In genomic region chr20:35225319-35226125, GRCh38 we compare ENCODE assay signal across 15 cellular contexts. TPM values are rescaled to one million over a fixed set of nuclear protein-coding genes. Genes with fewer than 3 reads are reported as not detected.
DNase-seq lines count a peak whose midpoint lies in the region; ATAC-seq, FAIRE-seq and TF ChIP-seq lines count a peak whose summit lies in the region.
"Had no signal": no experiment of that assay in that cellular context is flagged by ENCODE, and none has a peak within 500 bp of the region (broad histone marks: within the 10 kb centered on the region; RNA-seq: fewer than 3 reads in every experiment).

No MANE protein-coding gene starts in this region.

- BruUV-seq in Caco-2 (replicated peaks; lab: Mats Ljungman, UMichigan): no TSS peak

- CTCF ChIA-PET in A549 (lab: Yijun Ruan, JAX): interaction anchor here (0.6 to 3.6 kb wide), 7 partner anchors 12 to 43 kb away, joined by 3 to 18 read pairs (median 4); no protein-coding TSS in a partner anchor
- CTCF ChIA-PET in Caco-2 (lab: Charles Lee): interaction anchor here (0.8 to 4.4 kb wide), 4 partner anchors 38 to 104 kb away, joined by 3 to 37 read pairs (median 15); partner anchors contain the start of gene EDEM2

- no peaks in the 10 kb centered on the region for H3K36me3 Mint-ChIP-seq in Caco-2 (ENCODE audit: insufficient read depth, unreplicated experiment)
- H3K36me3 Mint-ChIP-seq in activated naive CD8-positive, alpha-beta T cell: peaks cover 21% of the 10 kb centered on the region

- no peaks in the 10 kb centered on the region for H4K20me1 ChIP-seq in Karpas-422 (ENCODE audit: insufficient read depth, low read depth, low read length)

- no peak for TF ChIP-seq POLR2A in A549 (IDR thresholded peaks at IDR 0.05; ENCODE audit: low read length)

- H3K4me2 ChIP-seq in A549: peak overlapping the region; percentile 93
- no peak overlapping the region for H3K4me2 ChIP-seq in Karpas-422 (ENCODE audit: low read depth, low read length, poor library complexity, severe bottlenecking)

- no peak for TF ChIP-seq EP300 in A549 (IDR thresholded peaks at IDR 0.05)

- H3K9ac ChIP-seq in liver (ENCODE audit: low read depth in 1 of 2, low read length in 2 of 2) (no peak overlapping the region), Karpas-422 (ENCODE audit: low read length) (no peak overlapping the region)

- H3K27ac ChIP-seq in A549 (peak overlapping the region; percentile 68 to 93; a peak in 5 of 6 replicates), liver (ENCODE audit: low read depth in 1 of 2, low read length in 2 of 2) (no peak overlapping the region), Karpas-422 (ENCODE audit: low read length) (no peak overlapping the region)
- H3K27ac ChIP-seq: PC-9 had no signal

- ATAC-seq in A549 (peak in 1 of 2 experiments; percentile 28; a peak in 2 of 6 replicates), HG03039 (IDR thresholded peaks at IDR 0.05; ENCODE audit: unreplicated experiment) (no peak), GM21526 (IDR thresholded peaks at IDR 0.05; ENCODE audit: low FRiP score, unreplicated experiment) (no peak)

- H3K27me3 ChIP-seq in Caco-2 (replicated peaks; ENCODE audit: control insufficient read depth, insufficient read depth, low read length) (peaks cover 4% of the 10 kb centered on the region; the same call in 1 of the 2 replicates), liver (ENCODE audit: control insufficient read depth in 4 of 4, insufficient read depth in 4 of 4, low read length in 3 of 4) (no peaks in the 10 kb centered on the region), Karpas-422 (ENCODE audit: low read length) (no peaks in the 10 kb centered on the region)

- peaks cover 8% of the 10 kb centered on the region for H3K9me3 Mint-ChIP-seq in Caco-2 (ENCODE audit: unreplicated experiment)
- peaks cover 5% of the 10 kb centered on the region for H3K9me3 Mint-ChIP-seq in activated naive CD8-positive, alpha-beta T cell (ENCODE audit: low read depth)

- H3K27me3 Mint-ChIP-seq in Caco-2 (ENCODE audit: insufficient read depth, unreplicated experiment): peaks cover 15% of the 10 kb centered on the region
- peaks cover 27% of the 10 kb centered on the region for H3K27me3 Mint-ChIP-seq in activated naive CD8-positive, alpha-beta T cell

- H3K4me3 ChIP-seq in A549 (peak overlapping the region; percentile 65), Caco-2 (ENCODE audit: low read depth, low read length) (no peak overlapping the region; the same call in 1 of the 2 replicates), liver (ENCODE audit: low read depth in 1 of 3, low read length in 3 of 3) (no peak overlapping the region), Karpas-422 (ENCODE audit: low read length) (no peak overlapping the region)
- H3K4me3 ChIP-seq: PC-9 had no signal

- WGBS in A549 (ENCODE audit: missing lambda C conversion rate): 78% methylated on average over 9 of the region's 9 CpGs
- WGBS in liver: 62% methylated on average over 9 of the region's 9 CpGs

- no peaks in the 10 kb centered on the region for H3K79me2 ChIP-seq in Karpas-422 (ENCODE audit: low read length)

- H3K27ac Mint-ChIP-seq in Caco-2 (ENCODE audit: unreplicated experiment): no peak overlapping the region
- no peak overlapping the region for H3K27ac Mint-ChIP-seq in activated naive CD8-positive, alpha-beta T cell

- POLR2A ChIA-PET in A549 (lab: Yijun Ruan, JAX) (interaction anchor here (0.7 kb wide), 1 partner anchor 11 kb away, joined by 3 read pairs; no protein-coding TSS in a partner anchor), Caco-2 (lab: Charles Lee) (interaction anchor here (0.6 to 0.9 kb wide), 2 partner anchors 16 to 39 kb away, joined by 4 read pairs; no protein-coding TSS in a partner anchor)

- H3K36me3 ChIP-seq in Caco-2 (ENCODE audit: control insufficient read depth, insufficient read depth, low read length): no peaks in the 10 kb centered on the region
- no peaks in the 10 kb centered on the region for H3K36me3 ChIP-seq in liver (ENCODE audit: control insufficient read depth in 4 of 4, insufficient read depth in 3 of 4, low read depth in 1 of 4, low read length in 3 of 4)
- no peaks in the 10 kb centered on the region for H3K36me3 ChIP-seq in Karpas-422 (ENCODE audit: insufficient read depth, low read length)

- DNase-seq in A549 (ENCODE audit: low read depth in 1 of 2, low spot score in 1 of 2): no peak
- no peak for DNase-seq in Caco-2
- no peak for DNase-seq in Karpas-422
- DNase-seq in EL: no peak
- DNase-seq: activated naive CD4-positive, alpha-beta T cell treated with Interleukin-2 at 50 U/mL for 16 hours; COR-L47; effector CD8-positive, alpha-beta T cell; hippocampal formation; NCI-H1436; PC-9; stimulated activated naive CD4-positive, alpha-beta T cell treated with Interleukin-2 at 50 U/mL for 16 hours had no signal

- no peak for TF ChIP-seq CTCF in A549 (IDR thresholded peaks at IDR 0.05)
- no peak for TF ChIP-seq CTCF in Caco-2 (IDR thresholded peaks at IDR 0.05; ENCODE audit: insufficient read depth in 1 of 2, low read depth in 1 of 2, low read length in 1 of 2, severe bottlenecking in 1 of 2, unreplicated experiment in 1 of 2)
- TF ChIP-seq CTCF in liver (IDR thresholded peaks at IDR 0.05; ENCODE audit: low read depth, low read length, missing input control): no peak

- H3K9me3 ChIP-seq in A549 (no peaks in the 10 kb centered on the region), Caco-2 (no peaks in the 10 kb centered on the region), liver (ENCODE audit: control insufficient read depth in 4 of 4, low read length in 3 of 4) (no peaks in the 10 kb centered on the region), Karpas-422 (ENCODE audit: low read length) (no peaks in the 10 kb centered on the region)

- H3K4me3 Mint-ChIP-seq in Caco-2 (ENCODE audit: unreplicated experiment): peak overlapping the region; percentile 56
- peak overlapping the region; percentile 78 for H3K4me3 Mint-ChIP-seq in activated naive CD8-positive, alpha-beta T cell

- no peak overlapping the region for H2AFZ ChIP-seq in Karpas-422 (ENCODE audit: low read length)
- H2AFZ ChIP-seq: PC-9 had no signal

- no peak for FAIRE-seq in A549 (lab: Jason Lieb, UNC)

- TF ChIP-seq RAD21 in A549 (conservative IDR thresholded peaks at IDR 0.05 in 1 of 2, IDR thresholded peaks at IDR 0.05 in 1 of 2) (no peak), liver (IDR thresholded peaks at IDR 0.05) (no peak)

- intact Hi-C loops in Caco-2 (cut with micrococcal nuclease; ENCODE audit: unreplicated experiment): no loop called here

- no peaks in the 10 kb centered on the region for H3K4me1 Mint-ChIP-seq in Caco-2 (ENCODE audit: low read depth, unreplicated experiment)
- peaks cover 11% of the 10 kb centered on the region for H3K4me1 Mint-ChIP-seq in activated naive CD8-positive, alpha-beta T cell (ENCODE audit: low read depth)

- no peaks in the 10 kb centered on the region for H3K9me2 ChIP-seq in Karpas-422 (replicated peaks; ENCODE audit: insufficient read depth, low read length)

- H3K4me1 ChIP-seq in A549 (peaks cover 22% of the 10 kb centered on the region; the same call in 2 of the 3 replicates), Caco-2 (peaks cover 12% of the 10 kb centered on the region), liver (ENCODE audit: control insufficient read depth in 4 of 4, insufficient read depth in 4 of 4, low read length in 3 of 4) (peaks cover 0 to 9% (median 6%) of the 10 kb centered on the region in 4 donors), Karpas-422 (ENCODE audit: low read length) (no peaks in the 10 kb centered on the region)

TF ChIP-seq in A549, 52 proteins besides CTCF, POLR2A, EP300 and RAD21 (continues in another document):
- TF ChIP-seq ZC3H11A (IDR thresholded peaks at IDR 0.05) (no peak), RFX5 (IDR thresholded peaks at IDR 0.05) (no peak)

TF ChIP-seq in liver, 16 proteins besides CTCF, POLR2A, EP300 and RAD21 (continues in another document):
- peak; percentile 80 for TF ChIP-seq NR2F2 (IDR thresholded peaks at IDR 0.05)

RNA-seq across cellular contexts. Expression of gene MMP24, which starts 1.0 kb away (rescaled TPM):
- polyA plus RNA-seq in A549 (2011; rRNA removed): 21.3 and 22.7 TPM in 2 replicates
- 33.1 and 47.5 TPM in 2 replicates for polyA plus RNA-seq in A549 (2012; cell fraction: cytosol; rRNA removed)
- polyA plus RNA-seq in A549 (2012; cell fraction: nucleus; rRNA removed): 46.6 and 51.8 TPM in 2 replicates
- 33.3 to 39.4 TPM (median 37.4 TPM) in 3 replicates for polyA plus RNA-seq in A549 (2017; fragmentation: RNase III; extraction: RNeasy Plus Mini Kit Qiagen cat#74134 plus additional on column Dnase treatment)
- polyA minus RNA-seq in A549 (2011; rRNA and poly(A)+ RNA removed): 33.4 and 41.1 TPM in 2 replicates
- 13.0 and 15.6 TPM in 2 replicates for total RNA-seq in Caco-2 (2022)
- under 1 TPM; 0.09 to 0.75 TPM for total RNA-seq in liver
- under 1 TPM; 0.11 to 0.73 TPM for polyA plus RNA-seq in liver
- total RNA-seq in Karpas-422 (2014; rRNA removed; shearing (Covaris generic); ENCODE audit: low replicate concordance): 0.36 and 0.60 TPM in 2 replicates

RNA-seq across cellular contexts. Expression of gene MMP24OS, which starts 52.4 kb away (rescaled TPM):
- 13.6 and 17.2 TPM in 2 replicates for polyA plus RNA-seq in A549 (2011; rRNA removed)
- 25.4 and 34.6 TPM in 2 replicates for polyA plus RNA-seq in A549 (2012; cell fraction: cytosol; rRNA removed)
- polyA plus RNA-seq in A549 (2012; cell fraction: nucleus; rRNA removed): 32.3 and 36.6 TPM in 2 replicates
- polyA plus RNA-seq in A549 (2017; fragmentation: RNase III; extraction: RNeasy Plus Mini Kit Qiagen cat#74134 plus additional on column Dnase treatment): 34.0 to 45.6 TPM (median 40.5 TPM) in 3 replicates
- polyA minus RNA-seq in A549 (2011; rRNA and poly(A)+ RNA removed): 20.7 and 21.2 TPM in 2 replicates
- 38.8 and 42.3 TPM in 2 replicates for total RNA-seq in Caco-2 (2022)
- total RNA-seq in liver: 1 to 10 TPM; 5.2 to 5.4 TPM
- 10 to 100 TPM; 15.2 to 16.0 TPM for polyA plus RNA-seq in liver
- total RNA-seq in Karpas-422 (2014; rRNA removed; shearing (Covaris generic); ENCODE audit: low replicate concordance): 12.4 and 17.1 TPM in 2 replicates

RNA-seq across cellular contexts. Expression of gene PROCR, which starts 53.6 kb away (rescaled TPM):
- polyA plus RNA-seq in A549 (2011; rRNA removed) (123 and 127 TPM in 2 replicates), A549 (2017; fragmentation: RNase III; extraction: RNeasy Plus Mini Kit Qiagen cat#74134 plus additional on column Dnase treatment) (132 to 149 TPM (median 134 TPM) in 3 replicates), liver (1 to 10 TPM; 5.3 to 7.6 TPM)
- 183 and 229 TPM in 2 replicates for polyA plus RNA-seq in A549 (2012; cell fraction: cytosol; rRNA removed)
- 195 and 257 TPM in 2 replicates for polyA plus RNA-seq in A549 (2012; cell fraction: nucleus; rRNA removed)
- 57.6 and 61.8 TPM in 2 replicates for polyA minus RNA-seq in A549 (2011; rRNA and poly(A)+ RNA removed)
- total RNA-seq in Caco-2 (2022) (4.0 and 4.7 TPM in 2 replicates), liver (1 to 10 TPM; 3.7 to 6.7 TPM)
- not detected in 2 replicates for total RNA-seq in Karpas-422 (2014; rRNA removed; shearing (Covaris generic); ENCODE audit: low replicate concordance)

RNA-seq across cellular contexts. Expression of gene EIF6, which starts 59.0 kb away (rescaled TPM):
- 184 and 204 TPM in 2 replicates for polyA plus RNA-seq in A549 (2011; rRNA removed)
- polyA plus RNA-seq in A549 (2012; cell fraction: cytosol; rRNA removed): 490 and 496 TPM in 2 replicates
- polyA plus RNA-seq in A549 (2012; cell fraction: nucleus; rRNA removed): 408 and 515 TPM in 2 replicates
- polyA plus RNA-seq in A549 (2017; fragmentation: RNase III; extraction: RNeasy Plus Mini Kit Qiagen cat#74134 plus additional on column Dnase treatment): 292 to 337 TPM (median 294 TPM) in 3 replicates
- polyA minus RNA-seq in A549 (2011; rRNA and poly(A)+ RNA removed): 222 and 228 TPM in 2 replicates
- total RNA-seq in Caco-2 (2022): 403 and 420 TPM in 2 replicates
- 10 to 100 TPM; 60.8 to 71.3 TPM for total RNA-seq in liver
- polyA plus RNA-seq in liver: 100 to 1,000 TPM; 140 to 160 TPM
- 150 and 168 TPM in 2 replicates for total RNA-seq in Karpas-422 (2014; rRNA removed; shearing (Covaris generic); ENCODE audit: low replicate concordance)

Comparison
In these comparisons a context has a peak if more than half of its experiments do, and no peak if none do; other contexts are left out.
1. H3K27ac ChIP-seq: peak in A549 (2 of 2); none in liver (0 of 2) and Karpas-422 (single experiment).